Comparison of ENCODE assay signal across 8 cellular contexts in the genomic region with DNA sequence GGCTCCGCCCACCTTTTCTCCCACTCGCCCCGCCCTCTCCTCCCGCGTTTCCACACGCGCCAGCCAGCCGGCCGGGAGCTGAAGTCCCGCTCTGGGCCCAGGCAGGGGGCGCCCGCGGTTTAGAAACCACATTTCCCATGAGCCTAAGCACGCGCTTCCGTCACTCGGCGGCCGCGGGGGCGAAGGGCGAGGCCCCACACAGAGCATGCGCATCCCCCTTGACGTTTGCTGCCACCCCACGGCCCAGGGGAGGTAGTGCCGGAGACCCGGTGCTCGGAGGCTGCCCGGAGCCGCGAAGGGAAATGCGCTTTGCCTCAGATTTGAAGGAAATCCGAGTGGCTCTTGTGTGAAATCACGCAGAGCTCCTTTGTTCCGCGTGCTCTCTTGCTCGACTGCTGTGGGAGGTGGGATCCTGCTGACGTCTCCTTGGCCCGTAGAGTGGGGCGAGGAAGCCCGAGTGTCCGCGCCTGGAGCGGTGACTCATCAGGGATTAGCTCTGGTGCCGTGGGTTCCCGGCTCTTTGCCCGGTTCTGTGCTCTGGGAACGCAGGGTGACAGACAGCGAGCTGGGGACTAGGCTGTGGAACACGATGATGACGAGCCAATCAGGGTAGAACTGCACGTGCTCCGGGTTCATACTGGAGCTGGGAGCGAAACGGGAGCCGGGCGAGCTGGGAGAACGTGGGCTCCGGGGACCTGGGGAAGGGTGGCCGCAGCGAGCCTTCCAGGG. TPM values are rescaled to one million over a fixed set of nuclear protein-coding genes. Genes with fewer than 3 reads are reported as not detected.
DNase-seq lines count a peak whose midpoint lies in the region; ATAC-seq, FAIRE-seq and TF ChIP-seq lines count a peak whose summit lies in the region.

No MANE protein-coding gene starts in this region.

- H3K4me3 ChIP-seq in endodermal cell (ENCODE audit: low read length) (peak overlapping the region; percentile 98), mesodermal cell (ENCODE audit: extremely low read depth, insufficient read depth, low read length, poor library complexity, severe bottlenecking) (peak overlapping the region; percentile 70)

- H3K4me1 Mint-ChIP-seq in endodermal cell = peaks cover 16% of the 10 kb centered on the region

- H3K4me1 ChIP-seq in endodermal cell (ENCODE audit: control insufficient read depth, insufficient read depth, low read length) = no peaks in the 10 kb centered on the region
- no peaks in the 10 kb centered on the region for H3K4me1 ChIP-seq in mesodermal cell (ENCODE audit: control insufficient read depth, insufficient read depth, low read length, poor library complexity, severe bottlenecking)

- H3K9me3 ChIP-seq in endodermal cell (ENCODE audit: control insufficient read depth, low read length) (no peaks in the 10 kb centered on the region), mesodermal cell (ENCODE audit: control insufficient read depth, low read length) (no peaks in the 10 kb centered on the region)

- H3K27ac Mint-ChIP-seq in endodermal cell = peak overlapping the region; percentile 100

- DNase-seq in Caki2 (ENCODE audit: low read depth) (peak; percentile 99), HTR-8/SVneo (ENCODE audit: insufficient read length, low spot score) (peak; percentile 96), NOMO-1 treated with DMSO at 0.1 percent for 48 hours (lab: John Stamatoyannopoulos, UW; ENCODE audit: unreplicated experiment) (peak; percentile 98), endodermal cell (peak; percentile 100)
- DNase-seq in activated CD8-positive, alpha-beta memory T cell treated with anti-CD3 and anti-CD28 coated beads, Interleukin-2, amount 50 U/mL, for 1 hour (ENCODE audit: extremely low read depth) = peak; percentile 92
- peak; percentile 97 for DNase-seq in stimulated activated CD8-positive, alpha-beta memory T cell treated with anti-CD3 and anti-CD28 coated beads, Interleukin-15, amount 100 ng/mL, for 4 hours (ENCODE audit: low read depth in 2 of 2)

- peak; percentile 85 for TF ChIP-seq CTCF in endodermal cell (conservative IDR thresholded peaks at IDR 0.05)

- H3K9me3 Mint-ChIP-seq in endodermal cell = no peaks in the 10 kb centered on the region

- peak; percentile 90 for FAIRE-seq in HTR-8/SVneo (lab: Jason Lieb, UNC)

- no peaks in the 10 kb centered on the region for H3K36me3 ChIP-seq in endodermal cell (ENCODE audit: control insufficient read depth, insufficient read depth, low read length)
- H3K36me3 ChIP-seq in mesodermal cell (ENCODE audit: control insufficient read depth, insufficient read depth, low read length) = peaks cover under 1% of the 10 kb centered on the region

- ATAC-seq in GM21367 (IDR thresholded peaks at IDR 0.05; ENCODE audit: unreplicated experiment) = peak; percentile 69

- 0% methylated on average over 39 to 61 of the region's 61 CpGs for WGBS in endodermal cell (ENCODE audit: insufficient coverage in 1 of 2, insufficient read length in 1 of 2), 2 experiments
- WGBS in mesodermal cell (ENCODE audit: insufficient coverage in 2 of 2), 2 experiments = 0 to 1% methylated on average over 52 to 61 of the region's 61 CpGs

- peak overlapping the region; percentile 88 for H3K4me3 Mint-ChIP-seq in endodermal cell

- in situ Hi-C loops in Caki2 (cut with HindIII; ENCODE audit: low pct_unique_long_range_greater_than_20kb, low sequenced_read_pairs) = no loop called here

- peaks cover 3% of the 10 kb centered on the region for H3K36me3 Mint-ChIP-seq in endodermal cell (ENCODE audit: low read depth)

- no peaks in the 10 kb centered on the region for H3K27me3 Mint-ChIP-seq in endodermal cell (ENCODE audit: insufficient read depth)

- no peaks in the 10 kb centered on the region for H3K27me3 ChIP-seq in endodermal cell (ENCODE audit: control insufficient read depth, insufficient read depth, low read length, poor library complexity, severe bottlenecking)

- peak overlapping the region; percentile 97 for H3K9ac ChIP-seq in endodermal cell (ENCODE audit: extremely low read depth, low read length, poor library complexity, severe bottlenecking)

- H3K27ac ChIP-seq in endodermal cell (ENCODE audit: low read depth, low read length) = peak overlapping the region; percentile 98
- peak overlapping the region; percentile 98 for H3K27ac ChIP-seq in mesodermal cell (ENCODE audit: low read depth, low read length, severe bottlenecking)

RNA-seq across cellular contexts. Expression of a gene that starts 0.4 kb away (rescaled TPM):
- total RNA-seq in Caki2 (2014; rRNA removed; shearing (Covaris generic); ENCODE audit: low replicate concordance) = 11.1 and 13.7 TPM in 2 replicates
- total RNA-seq in endodermal cell = 10 to 100 TPM; 33.0 to 34.3 TPM
- polyA plus RNA-seq in endodermal cell (2013, experiment 1 of 2) = 21.2 TPM
- 22.3 TPM for polyA plus RNA-seq in endodermal cell (2013, experiment 2 of 2)
- 17.7 TPM for polyA plus RNA-seq in mesodermal cell (2013, experiment 1 of 2)
- 19.1 TPM for polyA plus RNA-seq in mesodermal cell (2013, experiment 2 of 2)

Comparison
In these comparisons a context has a peak if more than half of its experiments do, and no peak if none do; other contexts are left out.
1. Peak in every context shown above with its lines: DNase-seq, ATAC-seq, H3K4me3 ChIP-seq and H3K27ac ChIP-seq.